Comparison of ENCODE assay signal across 11 cellular contexts in the genomic region with DNA sequence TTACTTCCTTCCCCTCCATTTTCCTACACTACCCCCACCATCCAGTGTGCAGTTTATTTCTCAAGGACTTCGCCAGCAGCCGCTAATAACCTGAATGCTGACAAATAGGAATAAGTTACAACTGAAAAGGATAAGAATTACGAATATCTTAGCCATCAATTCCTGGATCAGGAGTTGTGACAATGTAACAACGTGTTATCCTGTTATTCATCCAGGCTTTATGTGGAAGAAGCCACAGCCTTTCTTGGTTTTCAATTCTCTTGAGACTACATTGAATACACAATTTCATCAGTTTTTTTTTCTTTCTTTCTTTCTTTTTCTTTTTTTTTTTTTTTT. TPM values are rescaled to one million over a fixed set of nuclear protein-coding genes. Genes with fewer than 3 reads are reported as not detected.
"Had no signal": no experiment of that assay in that cellular context is flagged by ENCODE, and none has a peak within 500 bp of the region (broad histone marks: within the 10 kb centered on the region; RNA-seq: fewer than 3 reads in every experiment).

No MANE protein-coding gene starts in this region.

- H3K4me3 ChIP-seq: GM23248, HAP-1 had no signal

- ATAC-seq: HCT116, HepG2 had no signal

- H3K27ac ChIP-seq: GM23248, HL-60 had no signal

- H3K9ac ChIP-seq: GM23248 had no signal

- DNase-seq: GM23248, GOT3, H7, HFFc6, KBM-7 had no signal

- H3K4me1 ChIP-seq: HAP-1 had no signal

- H3K36me3 ChIP-seq: HAP-1 had no signal

- H2AFZ ChIP-seq: GM23248 had no signal

- H3K9me3 ChIP-seq: HAP-1 had no signal

RNA-seq across cellular contexts. Expression of a gene that starts 5.8 kb away (rescaled TPM):
- total RNA-seq: GM23248, H7, HepG2, HFFc6 had no signal
- polyA plus RNA-seq: GM23248, HepG2 had no signal

RNA-seq across cellular contexts. Expression of a gene that starts 9.5 kb away (rescaled TPM):
- total RNA-seq: GM23248, H4, H7, HepG2, HFFc6, HT1080 had no signal
- polyA plus RNA-seq: GM23248, HepG2 had no signal

RNA-seq across cellular contexts. Expression of a gene that starts 10.8 kb away (rescaled TPM):
- total RNA-seq: GM23248, H7, HepG2, HFFc6 had no signal
- polyA plus RNA-seq: GM23248, HepG2 had no signal

RNA-seq across cellular contexts. Expression of a gene that starts 16.9 kb away (rescaled TPM):
- total RNA-seq: GM23248, H4, H7, HepG2, HFFc6, HT1080 had no signal
- polyA plus RNA-seq: GM23248, HepG2 had no signal

RNA-seq across cellular contexts. Expression of a gene that starts 25.9 kb away (rescaled TPM):
- total RNA-seq: GM23248, HFFc6 had no signal
- polyA plus RNA-seq: GM23248 had no signal
